8 cellular contexts compared by ENCODE assay signal in the genomic region with DNA sequence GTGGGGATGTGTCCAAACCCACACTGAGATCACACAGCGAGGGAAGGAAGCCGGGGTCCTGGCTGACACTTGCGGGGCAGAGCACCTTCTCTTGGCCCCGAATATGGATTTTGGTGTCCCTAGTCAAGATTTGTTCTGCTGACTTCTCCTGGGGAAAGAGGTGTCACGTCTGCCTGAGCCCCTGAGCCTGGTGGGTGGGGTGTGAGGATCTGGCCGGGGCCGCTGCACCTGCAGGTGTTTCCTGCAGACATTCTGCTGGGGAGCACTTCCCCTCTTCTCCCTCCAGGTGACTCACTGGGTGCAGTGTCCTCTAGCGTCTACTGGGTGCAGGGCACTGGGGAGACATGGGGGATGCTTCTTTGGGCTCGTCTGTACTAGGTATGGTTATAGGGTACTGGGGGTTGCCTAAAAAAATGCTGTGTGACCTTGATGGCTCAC.
DNase-seq lines count a peak whose midpoint lies in the region; ATAC-seq, FAIRE-seq and TF ChIP-seq lines count a peak whose summit lies in the region.

No MANE protein-coding gene starts in this region.

- CTCF ChIA-PET in T-cell (lab: Charles Lee) = interaction anchor here (0.6 to 2.3 kb wide), 8 partner anchors 20 to 107 kb away, joined by 3 to 12 read pairs (median 4); a partner anchor contains a TSS

- POLR2A ChIA-PET in T-cell (lab: Charles Lee) = interaction anchor here in 1 of 2 donors (1.0 kb wide), 1 partner anchor 97 kb away, joined by 3 read pairs; no protein-coding TSS in a partner anchor
- POLR2A ChIA-PET in naive thymus-derived CD8-positive, alpha-beta T cell (lab: Charles Lee) = interaction anchor here (0.7 to 6.9 kb wide), 13 partner anchors 10 to 202 kb away, joined by 3 to 61 read pairs (median 5); a partner anchor contains a TSS

- peak overlapping the region; percentile 84 to 89 (median 84) for H3K4me3 Mint-ChIP-seq in T-cell
- peak overlapping the region; percentile 83 to 96 (median 90) for H3K4me3 Mint-ChIP-seq in naive thymus-derived CD8-positive, alpha-beta T cell

- H3K27me3 Mint-ChIP-seq in T-cell = no peaks in the 10 kb centered on the region
- H3K27me3 Mint-ChIP-seq in naive thymus-derived CD8-positive, alpha-beta T cell = peaks cover 0 to 14% (median 2%) of the 10 kb centered on the region in 5 donors

- FAIRE-seq in urothelium cell line (lab: Jason Lieb, UNC) = no peak

- peak; percentile 28 for TF ChIP-seq CTCF in astrocyte of the cerebellum (IDR thresholded peaks at IDR 0.05; ENCODE audit: low read depth, low read length, missing control alignments)

- DNase-seq in SIG-M5 treated with dmso at 0.1 percent for 504 hours (lab: John Stamatoyannopoulos, UW; ENCODE audit: unreplicated experiment) = peak; percentile 26
- DNase-seq in SIG-M5 (lab: John Stamatoyannopoulos, UW) = no peak
- DNase-seq in T-cell = peak; percentile 49 to 85 (median 76)
- DNase-seq in astrocyte of the cerebellum (ENCODE audit: low read depth) = no peak
- peak; percentile 55 to 90 (median 78) for DNase-seq in naive thymus-derived CD8-positive, alpha-beta T cell
- peak; percentile 71 for DNase-seq in urothelium cell line (ENCODE audit: low spot score)
- DNase-seq in NCI-H446 treated with DMSO at 0.1 percent for 48 hours (lab: John Stamatoyannopoulos, UW) = no peak

- H3K36me3 Mint-ChIP-seq in T-cell = peaks cover 5% of the 10 kb centered on the region
- peaks cover 0 to 4% (median 3%) of the 10 kb centered on the region in 3 donors for H3K36me3 Mint-ChIP-seq in naive thymus-derived CD8-positive, alpha-beta T cell

- peak overlapping the region; percentile 97 to 98 for H3K27ac Mint-ChIP-seq in T-cell
- peak overlapping the region; percentile 84 to 99 (median 98) for H3K27ac Mint-ChIP-seq in naive thymus-derived CD8-positive, alpha-beta T cell

- H3K4me3 ChIP-seq in astrocyte of the cerebellum (ENCODE audit: low read depth, low read length) = no peak overlapping the region

- H3K4me1 Mint-ChIP-seq in T-cell = peaks cover 53 to 85% (median 64%) of the 10 kb centered on the region in 3 donors
- peaks cover 30 to 92% (median 63%) of the 10 kb centered on the region in 4 donors for H3K4me1 Mint-ChIP-seq in naive thymus-derived CD8-positive, alpha-beta T cell

- peak; percentile 67 for ATAC-seq in HG03135 (IDR thresholded peaks at IDR 0.05; ENCODE audit: unreplicated experiment)
- peak; percentile 80 to 90 (median 84) for ATAC-seq in T-cell (replicated peaks in 1 of 4)
- ATAC-seq in naive thymus-derived CD8-positive, alpha-beta T cell = peak; percentile 79 to 92

- H3K9me3 Mint-ChIP-seq in T-cell = no peaks in the 10 kb centered on the region
- H3K9me3 Mint-ChIP-seq in naive thymus-derived CD8-positive, alpha-beta T cell = no peaks in the 10 kb centered on the region

- in situ Hi-C loops in astrocyte of the cerebellum (cut with HindIII; ENCODE audit: low sequenced_read_pairs) = loop anchor here (5.0 kb wide), 1 partner anchor 84 kb away; no protein-coding TSS in a partner anchor

Comparison
In these comparisons a context has a peak if more than half of its experiments do, and no peak if none do; other contexts are left out.
1. DNase-seq: peak in SIG-M5 treated with dmso at 0.1 percent for 504 hours (single experiment), T-cell (34 of 34), naive thymus-derived CD8-positive, alpha-beta T cell (10 of 10) and urothelium cell line (single experiment); none in SIG-M5 (single experiment), astrocyte of the cerebellum (single experiment) and NCI-H446 treated with DMSO at 0.1 percent for 48 hours (single experiment).
2. Peak in every context shown above with its lines, with median percentiles within 50 percentile points of each other: ATAC-seq.